In the genomic region with DNA sequence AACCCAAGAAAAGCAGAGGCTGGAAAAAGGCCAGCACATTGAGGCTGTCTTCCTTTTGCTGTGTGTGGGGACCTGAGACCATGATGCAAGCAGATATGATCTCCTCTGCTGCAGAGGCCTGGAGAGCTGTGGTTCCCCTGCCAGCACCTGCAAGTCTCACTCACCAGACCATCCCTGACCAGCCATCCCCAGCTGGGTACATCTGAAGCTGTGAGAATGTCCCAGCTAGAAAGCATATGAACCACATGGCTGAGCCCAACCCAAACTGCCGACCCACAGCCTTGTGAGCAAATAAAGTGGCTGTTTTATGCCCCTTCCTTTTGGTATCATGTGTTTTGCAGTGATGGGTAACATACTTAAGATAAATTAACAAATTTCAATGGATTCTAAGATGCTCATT, we compare ENCODE assay signal across 30 cellular contexts.
"Had no signal": no experiment of that assay in that cellular context is flagged by ENCODE, and none has a peak within 500 bp of the region (broad histone marks: within the 10 kb centered on the region; RNA-seq: fewer than 3 reads in every experiment).

No MANE protein-coding gene starts in this region.

- H3K27ac ChIP-seq: ascending aorta, breast epithelium, cardiac muscle cell, colonic mucosa, epithelial cell of prostate, esophagus squamous epithelium, gastroesophageal sphincter had no signal

- H3K27ac Mint-ChIP-seq: activated CD4-positive, alpha-beta memory T cell treated with anti-CD3 and anti-CD28 coated beads for 36 hours; activated CD4-positive, alpha-beta T cell treated with anti-CD3 and anti-CD28 coated beads for 36 hours; activated CD4-positive, alpha-beta T cell treated with anti-CD3 and anti-CD28 coated beads, Interleukin-2, amount 10 ng/mL, durations not matched to agents 24 days and 14 days; activated CD8-positive, alpha-beta memory T cell treated with anti-CD3 and anti-CD28 coated beads, Interleukin-2, amount 10 ng/mL, durations not matched to agents 7 days and 5 days; activated CD8-positive, alpha-beta T cell treated with anti-CD3 and anti-CD28 coated beads, Interleukin-2, amount 10 ng/mL, durations not matched to agents 7 days and 5 days; activated naive CD4-positive, alpha-beta T cell treated with anti-CD3 and anti-CD28 coated beads, Interleukin-2, amount 10 ng/mL, durations not matched to agents 7 days and 5 days; activated naive CD4-positive, alpha-beta T cell treated with anti-CD3 and anti-CD28 coated beads, Interleukin-2, amount 50 U/mL, for 72 hours; activated naive CD8-positive, alpha-beta T cell treated with anti-CD3 and anti-CD28 coated beads, Interleukin-2, amount 10 ng/mL, durations not matched to agents 7 days and 5 days; activated T-helper 1 cell treated with anti-CD3 and anti-CD28 coated beads, Interleukin-12 subunit alpha, Interleukin-12 subunit beta, Interleukin-2, Interleukin-4 antibody, amounts not matched to agents 30 ng/mL and 10 ng/mL and 1 ng/mL, durations not matched to agents 14 hours and 24 hours and 36 hours; activated T-helper 2 cell treated with anti-CD3 and anti-CD28 coated beads, Interferon-gamma antibody, Interleukin-2, Interleukin-4, amounts not matched to agents 10 μg/mL and 5 μg/mL and 100 μg/mL, durations not matched to agents 14 hours and 24 hours and 36 hours; brain had no signal

- H3K4me3 Mint-ChIP-seq: activated CD4-positive, alpha-beta memory T cell treated with anti-CD3 and anti-CD28 coated beads for 36 hours; activated CD4-positive, alpha-beta T cell treated with anti-CD3 and anti-CD28 coated beads for 36 hours; activated CD4-positive, alpha-beta T cell treated with anti-CD3 and anti-CD28 coated beads, Interleukin-2, amount 10 ng/mL, durations not matched to agents 24 days and 14 days; activated CD8-positive, alpha-beta memory T cell treated with anti-CD3 and anti-CD28 coated beads, Interleukin-2, amount 10 ng/mL, durations not matched to agents 7 days and 5 days; activated CD8-positive, alpha-beta T cell treated with anti-CD3 and anti-CD28 coated beads, Interleukin-2, amount 10 ng/mL, durations not matched to agents 7 days and 5 days; activated naive CD4-positive, alpha-beta T cell treated with anti-CD3 and anti-CD28 coated beads, Interleukin-2, amount 10 ng/mL, durations not matched to agents 7 days and 5 days; activated naive CD8-positive, alpha-beta T cell treated with anti-CD3 and anti-CD28 coated beads, Interleukin-2, amount 10 ng/mL, durations not matched to agents 7 days and 5 days; activated T-helper 1 cell treated with anti-CD3 and anti-CD28 coated beads, Interleukin-12 subunit alpha, Interleukin-12 subunit beta, Interleukin-2, Interleukin-4 antibody, amounts not matched to agents 30 ng/mL and 10 ng/mL and 1 ng/mL, durations not matched to agents 14 hours and 24 hours and 36 hours; brain had no signal

- ATAC-seq: activated CD4-positive, alpha-beta T cell treated with anti-CD3 and anti-CD28 coated beads for 36 hours; activated CD8-positive, alpha-beta memory T cell treated with anti-CD3 and anti-CD28 coated beads, Interleukin-2, amount 10 ng/mL, durations not matched to agents 7 days and 5 days; activated CD8-positive, alpha-beta T cell treated with anti-CD3 and anti-CD28 coated beads, Interleukin-2, amount 10 ng/mL, durations not matched to agents 7 days and 5 days; activated naive CD4-positive, alpha-beta T cell treated with anti-CD3 and anti-CD28 coated beads, Interleukin-2, amount 50 U/mL, for 72 hours; gastroesophageal sphincter had no signal

- H3K9me3 ChIP-seq: colonic mucosa had no signal

- H3K36me3 ChIP-seq: ascending aorta, breast epithelium, cardiac muscle cell, colonic mucosa, esophagus squamous epithelium, gastroesophageal sphincter had no signal

- H3K27me3 ChIP-seq: ascending aorta, breast epithelium, cardiac muscle cell, colonic mucosa, esophagus squamous epithelium, gastroesophageal sphincter had no signal

- H3K27me3 Mint-ChIP-seq: activated CD4-positive, alpha-beta T cell treated with anti-CD3 and anti-CD28 coated beads, Interleukin-2, amount 10 ng/mL, durations not matched to agents 24 days and 14 days; brain had no signal

- H3K4me1 ChIP-seq: breast epithelium, colonic mucosa had no signal

- DNase-seq: activated CD4-positive, alpha-beta memory T cell treated with anti-CD3 and anti-CD28 coated beads for 36 hours; activated CD4-positive, alpha-beta T cell treated with anti-CD3 and anti-CD28 coated beads for 36 hours; activated CD4-positive, alpha-beta T cell treated with anti-CD3 and anti-CD28 coated beads, Interleukin-2, amount 10 ng/mL, durations not matched to agents 24 days and 14 days; activated CD4-positive, CD25-positive, alpha-beta regulatory T cell; activated CD4-positive, CD25-positive, alpha-beta regulatory T cell treated with anti-CD3 and anti-CD28 coated beads, Interleukin-2, amount 50 U/mL, for 72 hours; activated CD8-positive, alpha-beta memory T cell treated with anti-CD3 and anti-CD28 coated beads, Interleukin-2, amount 10 ng/mL, durations not matched to agents 7 days and 5 days; activated CD8-positive, alpha-beta memory T cell treated with anti-CD3 and anti-CD28 coated beads, Interleukin-2, amount 50 U/mL, for 4 hours; activated CD8-positive, alpha-beta T cell treated with anti-CD3 and anti-CD28 coated beads, Interleukin-2, amount 10 ng/mL, durations not matched to agents 7 days and 5 days; activated effector memory CD4-positive, alpha-beta T cell treated with anti-CD3 and anti-CD28 coated beads, Interleukin-2, amount 50 U/mL, for 16 hours; activated naive CD4-positive, alpha-beta T cell; activated naive CD4-positive, alpha-beta T cell treated with anti-CD3 and anti-CD28 coated beads, Interleukin-2, amount 10 ng/mL, durations not matched to agents 7 days and 5 days; activated naive CD8-positive, alpha-beta T cell treated with anti-CD3 and anti-CD28 coated beads, Interleukin-2, amount 10 ng/mL, durations not matched to agents 7 days and 5 days; activated T-cell treated with anti-CD3 and anti-CD28 coated beads, Interleukin-2, amount 50 U/mL, for 1 hour; activated T-cell treated with anti-CD3 and anti-CD28 coated beads, Interleukin-2, amount 50 U/mL, for 48 hours; central memory CD4-positive, alpha-beta T cell; cerebellar nuclear complex; colonic mucosa; effector CD8-positive, alpha-beta T cell; esophagus squamous epithelium; foreskin melanocyte; T-helper 2 cell had no signal

- H3K36me3 Mint-ChIP-seq: activated CD4-positive, alpha-beta memory T cell treated with anti-CD3 and anti-CD28 coated beads for 36 hours; activated naive CD4-positive, alpha-beta T cell treated with anti-CD3 and anti-CD28 coated beads, Interleukin-2, amount 10 ng/mL, durations not matched to agents 7 days and 5 days had no signal

- H3K4me3 ChIP-seq: ascending aorta, breast epithelium, cardiac muscle cell, colonic mucosa, esophagus squamous epithelium, gastroesophageal sphincter had no signal
